Comparison of ENCODE assay signal across 8 cellular contexts in the genomic region with DNA sequence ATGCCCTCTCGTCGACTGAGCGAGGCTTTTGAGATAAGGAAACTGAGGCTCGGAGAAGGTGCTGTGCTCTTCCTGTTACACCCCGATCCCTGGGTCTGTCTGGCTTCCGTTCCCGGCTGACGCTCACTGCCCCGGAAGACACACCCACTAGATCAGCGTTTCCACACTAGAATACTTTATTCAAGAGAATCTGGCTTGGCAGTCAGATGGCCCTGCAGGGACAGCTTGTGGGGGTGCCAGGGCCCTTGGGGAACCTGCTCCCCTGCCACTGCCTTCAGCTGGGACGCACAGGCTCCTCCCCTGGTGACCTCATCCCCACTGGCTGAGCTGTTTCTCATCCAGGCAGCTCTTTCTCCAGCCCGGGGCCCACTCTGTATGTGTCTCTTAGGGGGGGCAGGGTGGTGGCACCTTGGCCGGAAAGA. TPM values are rescaled to one million over a fixed set of nuclear protein-coding genes. Genes with fewer than 3 reads are reported as not detected.
A peak's percentile ranks its signal among the peaks of the same experiment; 100 is the strongest.
DNase-seq lines count a peak whose midpoint lies in the region; ATAC-seq and TF ChIP-seq lines count a peak whose summit lies in the region.

No MANE protein-coding gene starts in this region.

- TF ChIP-seq CTCF in WTC11 (IDR thresholded peaks at IDR 0.05) (no peak), cardiac fibroblast (IDR thresholded peaks at IDR 0.05; ENCODE audit: low read depth, low read length) (no peak)

- POLR2A ChIA-PET in WTC11 (lab: Charles Lee) = interaction anchor here (0.7 kb wide), 1 partner anchor 113 kb away, joined by 3 read pairs; no protein-coding TSS in a partner anchor

- peaks cover 3% of the 10 kb centered on the region for H3K4me1 Mint-ChIP-seq in WTC11

- ATAC-seq in HG03039 (IDR thresholded peaks at IDR 0.05; ENCODE audit: unreplicated experiment) (peak; percentile 46), WTC11 (no peak)

- H3K9me3 Mint-ChIP-seq in WTC11 = no peaks in the 10 kb centered on the region

- DNase-seq in GF-D8 (lab: John Stamatoyannopoulos, UW) (peak; percentile 32), WTC11 (ENCODE audit: low spot score) (no peak), cardiac fibroblast (ENCODE audit: low read depth in 2 of 2) (peak; percentile 31 to 54), midbrain (lab: John Stamatoyannopoulos, UW) (peak; percentile 73), foreskin melanocyte (no peak), kidney glomerular epithelial cell (lab: John Stamatoyannopoulos, UW) (no peak)
- peak; percentile 37 to 70 for DNase-seq in stimulated activated CD8-positive, alpha-beta memory T cell treated with anti-CD3 and anti-CD28 coated beads, Interleukin-7, amount 100 ng/mL, for 48 hours (ENCODE audit: extremely low read depth in 1 of 2, low read depth in 1 of 2)

- H3K27ac Mint-ChIP-seq in WTC11 = 0 out of 2 replicates have a peak overlapping the region, but pooled peaks have one; percentile 29

- CTCF ChIA-PET in WTC11 (lab: Charles Lee) = interaction anchor here (0.8 to 2.0 kb wide), 9 partner anchors 9 to 122 kb away, joined by 3 to 11 read pairs (median 5); a partner anchor contains a TSS

- no peak overlapping the region for H3K4me3 ChIP-seq in cardiac fibroblast (replicated peaks in 1 of 2; ENCODE audit: low read depth in 2 of 2, low read length in 2 of 2)

- H3K36me3 Mint-ChIP-seq in WTC11 = no peaks in the 10 kb centered on the region

- no peak overlapping the region for H3K4me3 Mint-ChIP-seq in WTC11

- H3K27me3 Mint-ChIP-seq in WTC11 (ENCODE audit: low read depth) = no peaks in the 10 kb centered on the region; the same call in 1 of the 2 replicates

TF ChIP-seq in WTC11, 78 proteins besides CTCF, POLR2A, EP300 and RAD21:
- no peak for TF ChIP-seq SMAD4 (CRISPR knock-in tag; IDR thresholded peaks at IDR 0.05)
- TF ChIP-seq, protein P1, sequence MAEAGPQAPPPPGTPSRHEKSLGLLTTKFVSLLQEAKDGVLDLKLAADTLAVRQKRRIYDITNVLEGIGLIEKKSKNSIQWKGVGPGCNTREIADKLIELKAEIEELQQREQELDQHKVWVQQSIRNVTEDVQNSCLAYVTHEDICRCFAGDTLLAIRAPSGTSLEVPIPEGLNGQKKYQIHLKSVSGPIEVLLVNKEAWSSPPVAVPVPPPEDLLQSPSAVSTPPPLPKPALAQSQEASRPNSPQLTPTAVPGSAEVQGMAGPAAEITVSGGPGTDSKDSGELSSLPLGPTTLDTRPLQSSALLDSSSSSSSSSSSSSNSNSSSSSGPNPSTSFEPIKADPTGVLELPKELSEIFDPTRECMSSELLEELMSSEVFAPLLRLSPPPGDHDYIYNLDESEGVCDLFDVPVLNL (CRISPR knock-in tag; IDR thresholded peaks at IDR 0.05; ENCODE audit: borderline replicate concordance, low read depth) = no peak
- no peak for TF ChIP-seq ZNF121 (CRISPR knock-in tag; IDR thresholded peaks at IDR 0.05)

RNA-seq across cellular contexts. Expression of a gene that starts 13.7 kb away (rescaled TPM):
- 5.0 to 6.7 TPM (median 6.5 TPM) in 3 replicates for total RNA-seq in WTC11 (2021)

RNA-seq across cellular contexts. Expression of a gene that starts 18.6 kb away (rescaled TPM):
- total RNA-seq in WTC11 (2021) = 10.6 to 12.6 TPM (median 12.2 TPM) in 3 replicates

RNA-seq across cellular contexts. Expression of a gene that starts 60.0 kb away (rescaled TPM):
- total RNA-seq in WTC11 (2021) = 112 to 121 TPM (median 119 TPM) in 3 replicates

Comparison
In these comparisons a context has a peak if more than half of its experiments do, and no peak if none do; other contexts are left out.
1. DNase-seq: peak in GF-D8 (single experiment), cardiac fibroblast (2 of 2), midbrain (single experiment) and stimulated activated CD8-positive, alpha-beta memory T cell treated with anti-CD3 and anti-CD28 coated beads, Interleukin-7, amount 100 ng/mL, for 48 hours (2 of 2); none in WTC11 (single experiment), foreskin melanocyte (single experiment) and kidney glomerular epithelial cell (single experiment).